ENCODE assay signal across 18 cellular contexts in genomic region chr9:351916-352315, GRCh38.
"Had no signal": no experiment of that assay in that cellular context is flagged by ENCODE, and none has a peak within 500 bp of the region (broad histone marks: within the 10 kb centered on the region; RNA-seq: fewer than 3 reads in every experiment).

No MANE protein-coding gene starts in this region.

- H3K9me3 ChIP-seq: colonic mucosa, psoas muscle, thyroid gland had no signal

- H3K4me1 ChIP-seq: colonic mucosa, foreskin keratinocyte, psoas muscle had no signal

- H3K27ac Mint-ChIP-seq: mesothelial cell of epicardium, neural progenitor cell had no signal

- DNase-seq: activated CD4-positive, alpha-beta memory T cell treated with anti-CD3 and anti-CD28 coated beads for 36 hours; activated effector memory CD4-positive, alpha-beta T cell treated with anti-CD3 and anti-CD28 coated beads, Interleukin-2, amount 50 U/mL, for 16 hours; activated T-cell treated with anti-CD3 and anti-CD28 coated beads, Interleukin-2, amount 50 U/mL, for 4 hours; aorta; brain microvascular endothelial cell; central memory CD4-positive, alpha-beta T cell; colonic mucosa; foreskin keratinocyte; glutamatergic neuron; hypothalamus; psoas muscle; right cardiac atrium; thyroid gland; WERI-Rb-1 had no signal

- H3K27ac ChIP-seq: brain microvascular endothelial cell, colonic mucosa, foreskin keratinocyte, neural progenitor cell, psoas muscle, thyroid gland, WERI-Rb-1 had no signal

- H3K4me3 ChIP-seq: colonic mucosa, lung, neural progenitor cell, psoas muscle, thyroid gland had no signal

- ATAC-seq: activated T-cell treated with anti-CD3 and anti-CD28 coated beads, Interleukin-2, amount 50 U/mL, for 4 hours; psoas muscle had no signal

- H3K4me3 Mint-ChIP-seq: activated CD4-positive, alpha-beta memory T cell treated with anti-CD3 and anti-CD28 coated beads for 36 hours; activated T-cell treated with anti-CD3 and anti-CD28 coated beads, Interleukin-2, amount 50 U/mL, for 4 hours; mesothelial cell of epicardium; neural progenitor cell had no signal

- H3K27me3 ChIP-seq: brain microvascular endothelial cell, colonic mucosa, neural progenitor cell, thyroid gland had no signal

- FAIRE-seq: keratinocyte had no signal

- H3K36me3 ChIP-seq: brain microvascular endothelial cell, colonic mucosa, neural progenitor cell, thyroid gland, WERI-Rb-1 had no signal

- H3K36me3 Mint-ChIP-seq: mesothelial cell of epicardium, neural progenitor cell had no signal

- H3K27me3 Mint-ChIP-seq: activated CD4-positive, alpha-beta memory T cell treated with anti-CD3 and anti-CD28 coated beads for 36 hours had no signal

- H3K9me3 Mint-ChIP-seq: activated CD4-positive, alpha-beta memory T cell treated with anti-CD3 and anti-CD28 coated beads for 36 hours; activated T-cell treated with anti-CD3 and anti-CD28 coated beads, Interleukin-2, amount 50 U/mL, for 4 hours; mesothelial cell of epicardium; neural progenitor cell had no signal
